18 cellular contexts compared by ENCODE assay signal in genomic region chrX:70301716-70302115, GRCh38. TPM values are rescaled to one million over a fixed set of nuclear protein-coding genes. Genes with fewer than 3 reads are reported as not detected.
DNase-seq lines count a peak whose midpoint lies in the region; TF ChIP-seq lines count a peak whose summit lies in the region.
"Had no signal": no experiment of that assay in that cellular context is flagged by ENCODE, and none has a peak within 500 bp of the region (broad histone marks: within the 10 kb centered on the region; RNA-seq: fewer than 3 reads in every experiment).

No MANE protein-coding gene starts in this region.

- 86% methylated on average over 3 of the region's 3 CpGs for WGBS in hepatocyte (ENCODE audit: low lambda C conversion rate, missing lambda C conversion rate)

- H3K36me3 ChIP-seq in fibroblast of lung (ENCODE audit: control insufficient read depth, insufficient read depth, low read length) (no peaks in the 10 kb centered on the region), osteoblast (ENCODE audit: insufficient read depth, low read length) (no peaks in the 10 kb centered on the region), hepatocyte (replicated peaks; ENCODE audit: insufficient read depth, low read depth) (no peaks in the 10 kb centered on the region)
- H3K36me3 ChIP-seq: colonic mucosa, left ventricle myocardium inferior, thoracic aorta had no signal

- H3K27me3 ChIP-seq in fibroblast of lung (ENCODE audit: control insufficient read depth, insufficient read depth, low read length) (no peaks in the 10 kb centered on the region), osteoblast (ENCODE audit: insufficient read depth, low read length) (peaks cover 4% of the 10 kb centered on the region), hepatocyte (no peaks in the 10 kb centered on the region)
- H3K27me3 ChIP-seq: colonic mucosa had no signal

- CTCF ChIA-PET in GM10248 (lab: Yijun Ruan, JAX), result no interaction called here

- H3K9me3 ChIP-seq in fibroblast of lung (ENCODE audit: control insufficient read depth, insufficient read depth, low read depth, low read length) (no peaks in the 10 kb centered on the region), osteoblast (ENCODE audit: low read depth, low read length) (no peaks in the 10 kb centered on the region), hepatocyte (ENCODE audit: low read depth) (no peaks in the 10 kb centered on the region)
- H3K9me3 ChIP-seq: Caco-2, colonic mucosa, left ventricle myocardium inferior, thoracic aorta had no signal

- peaks cover 19% of the 10 kb centered on the region for H3K4me1 Mint-ChIP-seq in activated T-helper 2 cell treated with anti-CD3 and anti-CD28 coated beads, Interferon-gamma antibody, Interleukin-2, Interleukin-4, amounts not matched to agents 10 μg/mL and 5 μg/mL and 100 μg/mL, durations not matched to agents 14 hours and 24 hours and 36 hours (ENCODE audit: low read depth)

- H2AFZ ChIP-seq in fibroblast of lung (ENCODE audit: low read length), result peak overlapping the region; percentile 15
- peak overlapping the region; percentile 45 for H2AFZ ChIP-seq in osteoblast (ENCODE audit: low read length)
- H2AFZ ChIP-seq in hepatocyte, result no peak overlapping the region

- POLR2A ChIA-PET in GM10248 (lab: Yijun Ruan, JAX), result no interaction called here

- H3K27ac ChIP-seq in fibroblast of lung (ENCODE audit: insufficient read depth, low read length) (peak overlapping the region; percentile 70), osteoblast (ENCODE audit: low read depth, low read length) (peak overlapping the region; percentile 67), hepatocyte (no peak overlapping the region)
- H3K27ac ChIP-seq: colonic mucosa, left ventricle myocardium inferior, thoracic aorta had no signal

- DNase-seq in EH (ENCODE audit: low read depth) (peak; percentile 55), fibroblast of lung (ENCODE audit: low read depth in 2 of 2) (peak; percentile 24 to 61), osteoblast (ENCODE audit: insufficient read length, low spot score, missing footprints) (no peak), hepatocyte (ENCODE audit: low spot score) (no peak), foreskin fibroblast (no peak), KG1 (lab: John Stamatoyannopoulos, UW) (no peak), GM10248 (ENCODE audit: extremely low spot score) (no peak)
- no peak for DNase-seq in activated T-helper 2 cell treated with anti-CD3 and anti-CD28 coated beads, Interferon-gamma antibody, Interleukin-2, Interleukin-4, amounts not matched to agents 10 μg/mL and 5 μg/mL and 100 μg/mL, durations not matched to agents 14 hours and 24 hours and 36 hours (ENCODE audit: low spot score)
- DNase-seq: activated CD4-positive, alpha-beta T cell treated with anti-CD3 and anti-CD28 coated beads for 48 hours; activated naive CD4-positive, alpha-beta T cell; Caco-2; colonic mucosa; left ventricle myocardium inferior; NCI-H1105; NCI-H510A treated with DMSO at 0.1 percent for 48 hours; right cardiac atrium had no signal

- no peak overlapping the region for H3K4me2 ChIP-seq in fibroblast of lung (ENCODE audit: extremely low read depth, insufficient read depth, low read length)
- H3K4me2 ChIP-seq in osteoblast (ENCODE audit: insufficient read depth, low read length), result peak overlapping the region; percentile 20
- H3K4me2 ChIP-seq in hepatocyte, result no peak overlapping the region

- H3K27ac Mint-ChIP-seq in activated T-helper 2 cell treated with anti-CD3 and anti-CD28 coated beads, Interferon-gamma antibody, Interleukin-2, Interleukin-4, amounts not matched to agents 10 μg/mL and 5 μg/mL and 100 μg/mL, durations not matched to agents 14 hours and 24 hours and 36 hours, result peak overlapping the region; percentile 33

- no peaks in the 10 kb centered on the region for H3K9me3 Mint-ChIP-seq in activated T-helper 2 cell treated with anti-CD3 and anti-CD28 coated beads, Interferon-gamma antibody, Interleukin-2, Interleukin-4, amounts not matched to agents 10 μg/mL and 5 μg/mL and 100 μg/mL, durations not matched to agents 14 hours and 24 hours and 36 hours

- H3K9ac ChIP-seq in fibroblast of lung (ENCODE audit: insufficient read depth, low read length), result no peak overlapping the region

- no peak overlapping the region for H3K4me3 Mint-ChIP-seq in activated T-helper 2 cell treated with anti-CD3 and anti-CD28 coated beads, Interferon-gamma antibody, Interleukin-2, Interleukin-4, amounts not matched to agents 10 μg/mL and 5 μg/mL and 100 μg/mL, durations not matched to agents 14 hours and 24 hours and 36 hours (ENCODE audit: low read depth)

- H3K4me3 ChIP-seq in fibroblast of lung (replicated peaks in 1 of 4; ENCODE audit: control extremely low read depth in 1 of 4, insufficient read depth in 1 of 4, low read depth in 3 of 4, low read length in 4 of 4) (peak overlapping the region in 1 of 4 experiments; percentile 16), osteoblast (ENCODE audit: insufficient read depth, low read length) (no peak overlapping the region), hepatocyte (no peak overlapping the region), foreskin fibroblast (ENCODE audit: low read depth in 1 of 2, low read length in 2 of 2) (no peak overlapping the region)
- H3K4me3 ChIP-seq: colonic mucosa, K562, left ventricle myocardium inferior, thoracic aorta had no signal

- peaks cover 59% of the 10 kb centered on the region for H3K36me3 Mint-ChIP-seq in activated T-helper 2 cell treated with anti-CD3 and anti-CD28 coated beads, Interferon-gamma antibody, Interleukin-2, Interleukin-4, amounts not matched to agents 10 μg/mL and 5 μg/mL and 100 μg/mL, durations not matched to agents 14 hours and 24 hours and 36 hours (ENCODE audit: low read depth)

- H3K27me3 Mint-ChIP-seq in activated T-helper 2 cell treated with anti-CD3 and anti-CD28 coated beads, Interferon-gamma antibody, Interleukin-2, Interleukin-4, amounts not matched to agents 10 μg/mL and 5 μg/mL and 100 μg/mL, durations not matched to agents 14 hours and 24 hours and 36 hours (ENCODE audit: low read depth), result no peaks in the 10 kb centered on the region

- intact Hi-C loops in activated T-helper 2 cell treated with anti-CD3 and anti-CD28 coated beads, Interferon-gamma antibody, Interleukin-2, Interleukin-4, amounts not matched to agents 10 μg/mL and 5 μg/mL and 100 μg/mL, durations not matched to agents 14 hours and 24 hours and 36 hours (cut with micrococcal nuclease), result no loop called here

- no peaks in the 10 kb centered on the region for H3K4me1 ChIP-seq in fibroblast of lung (ENCODE audit: control insufficient read depth, extremely low read depth, insufficient read depth, low read length)
- H3K4me1 ChIP-seq in osteoblast (ENCODE audit: insufficient read depth, low read length), result peaks cover 9% of the 10 kb centered on the region
- no peaks in the 10 kb centered on the region for H3K4me1 ChIP-seq in hepatocyte (ENCODE audit: insufficient read depth)
- H3K4me1 ChIP-seq: Caco-2, colonic mucosa, left ventricle myocardium inferior had no signal

- TF ChIP-seq CTCF in fibroblast of lung (conservative IDR thresholded peaks at IDR 0.05 in 1 of 2, IDR thresholded peaks at IDR 0.05 in 1 of 2; ENCODE audit: low read depth in 1 of 2, low read length in 2 of 2) (no peak), osteoblast (IDR thresholded peaks at IDR 0.05; ENCODE audit: extremely low read depth, low read depth, low read length) (no peak), hepatocyte (IDR thresholded peaks at IDR 0.05; ENCODE audit: poor library complexity) (no peak), foreskin fibroblast (IDR thresholded peaks at IDR 0.05; ENCODE audit: low read depth, low read length) (no peak), GM10248 (IDR thresholded peaks at IDR 0.05; ENCODE audit: control extremely low read depth, extremely low read depth, low read depth, missing control alignments) (no peak)

- H4K20me1 ChIP-seq in fibroblast of lung (ENCODE audit: control insufficient read depth, extremely low read depth, insufficient read depth, low read length), result no peaks in the 10 kb centered on the region
- H4K20me1 ChIP-seq in osteoblast (ENCODE audit: insufficient read depth, low read length), result no peaks in the 10 kb centered on the region
- H4K20me1 ChIP-seq in hepatocyte (ENCODE audit: insufficient read depth, poor library complexity, severe bottlenecking), result no peaks in the 10 kb centered on the region

- H3K9me2 ChIP-seq in hepatocyte (replicated peaks; ENCODE audit: insufficient read depth), result no peaks in the 10 kb centered on the region

- H3K79me2 ChIP-seq in fibroblast of lung (ENCODE audit: control insufficient read depth, insufficient read depth, low read length) (peaks cover 1% of the 10 kb centered on the region), osteoblast (ENCODE audit: insufficient read depth, low read length) (peaks cover 14% of the 10 kb centered on the region), hepatocyte (no peaks in the 10 kb centered on the region)

RNA-seq across cellular contexts. Expression of gene KIF4A, which starts 11.8 kb away (rescaled TPM):
- 24.4 and 26.5 TPM in 2 replicates for total RNA-seq in activated T-helper 2 cell treated with anti-CD3 and anti-CD28 coated beads, Interferon-gamma antibody, Interleukin-2, Interleukin-4, amounts not matched to agents 10 μg/mL and 5 μg/mL and 100 μg/mL, durations not matched to agents 14 hours and 24 hours and 36 hours
- total RNA-seq in fibroblast of lung (1.8 and 5.6 TPM in 2 replicates), osteoblast (2.1 and 2.2 TPM in 2 replicates), hepatocyte (4.8 and 6.4 TPM in 2 replicates)
- polyA plus RNA-seq in fibroblast of lung (7.1 and 23.0 TPM in 2 replicates), hepatocyte (4.0 and 4.2 TPM in 2 replicates)
- polyA plus RNA-seq in fibroblast of lung (2012), result 4.9 and 17.6 TPM in 2 replicates
- 1.8 and 9.4 TPM in 2 replicates for polyA minus RNA-seq in fibroblast of lung (ENCODE audit: low replicate concordance)

RNA-seq across cellular contexts. Expression of gene PDZD11, which starts 12.0 kb away (rescaled TPM):
- total RNA-seq in activated T-helper 2 cell treated with anti-CD3 and anti-CD28 coated beads, Interferon-gamma antibody, Interleukin-2, Interleukin-4, amounts not matched to agents 10 μg/mL and 5 μg/mL and 100 μg/mL, durations not matched to agents 14 hours and 24 hours and 36 hours, result 27.7 and 31.4 TPM in 2 replicates
- 45.7 and 53.3 TPM in 2 replicates for total RNA-seq in fibroblast of lung
- 142 and 143 TPM in 2 replicates for polyA plus RNA-seq in fibroblast of lung
- 98.5 and 104 TPM in 2 replicates for polyA plus RNA-seq in fibroblast of lung (2012)
- 69.2 and 79.0 TPM in 2 replicates for polyA minus RNA-seq in fibroblast of lung (ENCODE audit: low replicate concordance)
- total RNA-seq in osteoblast, result 43.4 and 55.4 TPM in 2 replicates
- 37.6 and 38.8 TPM in 2 replicates for total RNA-seq in hepatocyte
- polyA plus RNA-seq in hepatocyte, result 52.5 and 57.6 TPM in 2 replicates

RNA-seq across cellular contexts. Expression of gene RAB41, which starts 19.7 kb away (rescaled TPM):
- total RNA-seq in activated T-helper 2 cell treated with anti-CD3 and anti-CD28 coated beads, Interferon-gamma antibody, Interleukin-2, Interleukin-4, amounts not matched to agents 10 μg/mL and 5 μg/mL and 100 μg/mL, durations not matched to agents 14 hours and 24 hours and 36 hours, result not detected in 2 replicates
- total RNA-seq in fibroblast of lung (not detected in 2 replicates), osteoblast (not detected in 2 replicates), hepatocyte (not detected in 2 replicates)
- polyA plus RNA-seq in fibroblast of lung (not detected in 2 replicates), hepatocyte (not detected in 2 replicates)
- polyA plus RNA-seq in fibroblast of lung (2012), result not detected in 2 replicates
- polyA minus RNA-seq in fibroblast of lung (ENCODE audit: low replicate concordance), result not detected in 2 replicates
- total RNA-seq: Caco-2, colonic mucosa, K562, left ventricle myocardium inferior, right cardiac atrium, thoracic aorta had no signal
- polyA plus RNA-seq: right cardiac atrium had no signal

RNA-seq across cellular contexts. Expression of gene ARR3, which starts 33.6 kb away (rescaled TPM):
- total RNA-seq in activated T-helper 2 cell treated with anti-CD3 and anti-CD28 coated beads, Interferon-gamma antibody, Interleukin-2, Interleukin-4, amounts not matched to agents 10 μg/mL and 5 μg/mL and 100 μg/mL, durations not matched to agents 14 hours and 24 hours and 36 hours, result not detected in 2 replicates
- not detected in 2 replicates for total RNA-seq in fibroblast of lung
- not detected in 2 replicates for polyA plus RNA-seq in fibroblast of lung
- polyA plus RNA-seq in fibroblast of lung (2012), result not detected in 2 replicates
- polyA minus RNA-seq in fibroblast of lung (ENCODE audit: low replicate concordance), result not detected in 2 replicates
- total RNA-seq in osteoblast, result not detected in 2 replicates
- total RNA-seq in hepatocyte, result not detected in 2 replicates
- polyA plus RNA-seq in hepatocyte, result not detected in 2 replicates
- total RNA-seq: Caco-2, colonic mucosa, K562, left ventricle myocardium inferior, right cardiac atrium, thoracic aorta had no signal
- polyA plus RNA-seq: K562, right cardiac atrium had no signal

RNA-seq across cellular contexts. Expression of gene P2RY4, which starts 41.7 kb away (rescaled TPM):
- total RNA-seq in activated T-helper 2 cell treated with anti-CD3 and anti-CD28 coated beads, Interferon-gamma antibody, Interleukin-2, Interleukin-4, amounts not matched to agents 10 μg/mL and 5 μg/mL and 100 μg/mL, durations not matched to agents 14 hours and 24 hours and 36 hours, result 0.55 and 0.71 TPM in 2 replicates
- total RNA-seq in fibroblast of lung (under 0.01 TPM in 2 replicates), osteoblast (under 0.01 and 0.29 TPM in 2 replicates), hepatocyte (0.87 and 3.3 TPM in 2 replicates)
- polyA plus RNA-seq in fibroblast of lung (0.05 TPM in 1 of 2 replicates, not detected in the other), hepatocyte (2.0 TPM in 2 replicates)
- polyA plus RNA-seq in fibroblast of lung (2012), result not detected in 2 replicates
- not detected in 2 replicates for polyA minus RNA-seq in fibroblast of lung (ENCODE audit: low replicate concordance)
- total RNA-seq: K562, left ventricle myocardium inferior, right cardiac atrium had no signal
- polyA plus RNA-seq: K562 had no signal

Comparison
In these comparisons a context has a peak if more than half of its experiments do, and no peak if none do; other contexts are left out.
1. DNase-seq: peak in EH (single experiment) and fibroblast of lung (2 of 2); none in activated T-helper 2 cell treated with anti-CD3 and anti-CD28 coated beads, Interferon-gamma antibody, Interleukin-2, Interleukin-4, amounts not matched to agents 10 μg/mL and 5 μg/mL and 100 μg/mL, durations not matched to agents 14 hours and 24 hours and 36 hours (single experiment), osteoblast (single experiment), hepatocyte (single experiment), foreskin fibroblast (0 of 2), KG1 (single experiment) and GM10248 (single experiment).